14 cellular contexts compared by ENCODE assay signal in the genomic region with DNA sequence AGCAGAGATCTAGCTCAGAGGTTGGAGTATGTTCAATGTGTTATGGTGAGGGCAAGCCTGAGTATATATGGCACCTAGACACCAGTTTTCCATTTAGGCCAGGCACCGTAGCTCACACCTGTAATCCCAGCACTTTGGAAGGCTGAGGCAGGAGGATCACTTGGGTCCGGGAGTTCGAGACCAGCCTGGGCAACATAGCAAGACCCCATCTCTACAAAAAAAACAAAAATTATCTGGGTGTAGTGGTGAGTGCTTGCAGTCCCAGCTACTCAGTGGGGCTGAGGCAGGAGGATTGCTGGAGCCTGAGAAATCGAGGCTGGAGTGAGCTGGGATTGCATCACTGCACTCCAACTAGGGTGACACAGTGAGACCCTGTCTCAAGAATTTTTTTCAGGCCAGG. TPM values are rescaled to one million over a fixed set of nuclear protein-coding genes. Genes with fewer than 3 reads are reported as not detected.
"Had no signal": no experiment of that assay in that cellular context is flagged by ENCODE, and none has a peak within 500 bp of the region (broad histone marks: within the 10 kb centered on the region; RNA-seq: fewer than 3 reads in every experiment).

No MANE protein-coding gene starts in this region.

RNA-seq across cellular contexts. Expression of a gene that starts 44.6 kb away (rescaled TPM):
- total RNA-seq: activated B cell treated with CpG ODN at 0.5 μM for 24 hours; activated CD4-positive, alpha-beta memory T cell treated with anti-CD3 and anti-CD28 coated beads for 36 hours; activated CD4-positive, alpha-beta memory T cell treated with anti-CD3 and anti-CD28 coated beads, Interleukin-2, amount 10 ng/mL, durations not matched to agents 7 days and 5 days; activated CD4-positive, alpha-beta T cell treated with anti-CD3 and anti-CD28 coated beads for 36 hours; activated CD4-positive, alpha-beta T cell treated with anti-CD3 and anti-CD28 coated beads, Interleukin-2, amount 10 ng/mL, durations not matched to agents 24 days and 14 days; activated CD4-positive, alpha-beta T cell treated with anti-CD3 and anti-CD28 coated beads, Interleukin-2, amount 10 ng/mL, durations not matched to agents 7 days and 5 days; activated CD8-positive, alpha-beta memory T cell treated with anti-CD3 and anti-CD28 coated beads for 36 hours; activated CD8-positive, alpha-beta memory T cell treated with anti-CD3 and anti-CD28 coated beads, Interleukin-2, amount 10 ng/mL, durations not matched to agents 7 days and 5 days; activated CD8-positive, alpha-beta T cell treated with anti-CD3 and anti-CD28 coated beads for 36 hours; activated CD8-positive, alpha-beta T cell treated with anti-CD3 and anti-CD28 coated beads, Interleukin-2, amount 10 ng/mL, durations not matched to agents 7 days and 5 days; T-cell; T-helper 1 cell treated with Interleukin-12 subunit alpha and Interleukin-12 subunit beta and Interleukin-4 antibody, amounts not matched to agents 30 ng/mL and 1 ng/mL, for 36 hours; T-helper 17 cell; T-helper 2 cell treated with Interferon-gamma antibody and Interleukin-4, amounts not matched to agents 100 ng/mL and 5 ng/mL, for 36 hours had no signal
